19 cellular contexts compared by ENCODE assay signal in the genomic region with DNA sequence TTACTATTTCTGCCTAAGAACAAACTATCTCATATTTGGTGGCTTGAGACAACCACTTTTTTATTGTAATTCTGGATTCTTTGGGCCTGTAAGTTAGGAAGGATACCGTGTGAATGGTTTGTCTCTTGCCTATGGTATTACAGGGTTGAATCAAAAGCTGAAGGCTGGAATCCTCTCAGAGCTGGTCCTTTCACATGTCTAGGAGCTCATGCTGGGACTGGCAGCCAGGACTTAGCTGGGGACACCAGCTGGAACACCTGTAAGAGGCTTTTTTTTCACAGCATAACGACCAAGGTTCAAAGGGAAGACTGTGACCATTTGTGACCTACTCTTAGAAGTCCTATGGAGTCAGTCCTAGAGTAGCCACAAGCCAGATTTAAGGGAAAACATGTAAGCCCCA.
DNase-seq lines count a peak whose midpoint lies in the region; ATAC-seq and TF ChIP-seq lines count a peak whose summit lies in the region.
"Had no signal": no experiment of that assay in that cellular context is flagged by ENCODE, and none has a peak within 500 bp of the region (broad histone marks: within the 10 kb centered on the region; RNA-seq: fewer than 3 reads in every experiment).

No MANE protein-coding gene starts in this region.

- no peaks in the 10 kb centered on the region for H3K27me3 ChIP-seq in NT2/D1 (ENCODE audit: insufficient read depth, insufficient read length)
- no peaks in the 10 kb centered on the region for H3K27me3 ChIP-seq in mesendoderm (ENCODE audit: insufficient read depth, low read length, poor library complexity)

- H2BK15ac ChIP-seq in mesendoderm (replicated peaks; ENCODE audit: low read depth), result no peak overlapping the region

- H3K4me1 ChIP-seq in NT2/D1 (ENCODE audit: insufficient read depth, insufficient read length) (no peaks in the 10 kb centered on the region), mesendoderm (ENCODE audit: control insufficient read depth, low read depth, low read length) (no peaks in the 10 kb centered on the region)
- H3K4me1 ChIP-seq: A549, Caco-2 had no signal

- H3K4me2 ChIP-seq in mesendoderm (ENCODE audit: low read length), result no peak overlapping the region
- H3K4me2 ChIP-seq: A549 had no signal

- H3K36me3 ChIP-seq in NT2/D1 (ENCODE audit: insufficient read depth, insufficient read length, low read length), result no peaks in the 10 kb centered on the region
- H3K36me3 ChIP-seq in mesendoderm (ENCODE audit: control insufficient read depth, insufficient read depth, low read length), result no peaks in the 10 kb centered on the region

- DNase-seq in DMS53 (lab: John Stamatoyannopoulos, UW) (peak; percentile 36), DMS53 treated with DMSO at 0.1 percent for 48 hours (lab: John Stamatoyannopoulos, UW; ENCODE audit: unreplicated experiment) (no peak), NT2/D1 (ENCODE audit: low read depth, low spot score) (peak; percentile 6), WTC11 (ENCODE audit: low spot score) (no peak), mesendoderm (peak; percentile 16), iPS-NIHi7 (ENCODE audit: extremely low spot score) (no peak), activated T-cell treated with anti-CD3 and anti-CD28 coated beads for 4 hours (no peak)
- no peak for DNase-seq in activated naive CD4-positive, alpha-beta T cell (lab: John Stamatoyannopoulos, UW)
- DNase-seq: AML-193; Caco-2; CD4-positive, alpha-beta T cell; DMS79 treated with DMSO at 0.1 percent for 48 hours; GF-D8; GOT3; H9; IMR-90 had no signal

- peak overlapping the region; percentile 76 for H4K8ac ChIP-seq in mesendoderm (ENCODE audit: low read depth, low read length)

- no peak overlapping the region for H3K9ac ChIP-seq in NT2/D1 (ENCODE audit: insufficient read length, low read depth)
- H3K9ac ChIP-seq in mesendoderm (ENCODE audit: low read length), result no peak overlapping the region

- CTCF ChIA-PET in WTC11 (lab: Charles Lee), result no interaction called here

- peaks cover 4% of the 10 kb centered on the region for H3K4me1 Mint-ChIP-seq in WTC11

- no peak overlapping the region for H2AK5ac ChIP-seq in mesendoderm (ENCODE audit: low read length)

- H3K79me1 ChIP-seq in mesendoderm (ENCODE audit: low read length), result no peaks in the 10 kb centered on the region

- no peaks in the 10 kb centered on the region for H3K79me2 ChIP-seq in mesendoderm (ENCODE audit: control insufficient read depth, insufficient read depth, low read length)

- no peak overlapping the region for H3K27ac Mint-ChIP-seq in WTC11
- H3K27ac Mint-ChIP-seq: CD4-positive, alpha-beta T cell had no signal

- no peak overlapping the region for H3K18ac ChIP-seq in mesendoderm (ENCODE audit: low read length)

- no peak overlapping the region for H2BK5ac ChIP-seq in mesendoderm (ENCODE audit: low read length)

- no peaks in the 10 kb centered on the region for H3K36me3 Mint-ChIP-seq in WTC11

- H3K4me3 ChIP-seq in NT2/D1 (ENCODE audit: insufficient read length, low read depth) (no peak overlapping the region), mesendoderm (ENCODE audit: low read length) (no peak overlapping the region)
- H3K4me3 ChIP-seq: A549 had no signal

- H3K56ac ChIP-seq in mesendoderm (ENCODE audit: low read length), result no peak overlapping the region

- H4K5ac ChIP-seq in mesendoderm (ENCODE audit: low read length), result no peak overlapping the region

- no peak overlapping the region for H3K4ac ChIP-seq in mesendoderm (ENCODE audit: low read depth, low read length)

- H3K4me3 Mint-ChIP-seq in WTC11, result no peak overlapping the region
- H3K4me3 Mint-ChIP-seq: CD4-positive, alpha-beta T cell; H9 had no signal

- no peak for TF ChIP-seq CTCF in WTC11 (IDR thresholded peaks at IDR 0.05)

- H3K23ac ChIP-seq in mesendoderm (ENCODE audit: low read length), result no peak overlapping the region

- no peak overlapping the region for H2BK120ac ChIP-seq in mesendoderm (ENCODE audit: low read depth, low read length)

- no peak overlapping the region for H3K27ac ChIP-seq in mesendoderm (ENCODE audit: low read depth, low read length)
- H3K27ac ChIP-seq: 22Rv1, A549, C4-2B had no signal

- ATAC-seq in WTC11, result peak; percentile 61
- ATAC-seq: A549 had no signal

- no CpG with 5 or more reads among the region's 2 CpGs for WGBS in mesendoderm (ENCODE audit: extremely low coverage, insufficient coverage, low lambda C conversion rate)

- 0 out of 2 replicates have a peak, but pooled peaks cover 4% of the 10 kb centered on the region for H3K9me3 Mint-ChIP-seq in WTC11
- H3K9me3 Mint-ChIP-seq: H9 had no signal

- POLR2A ChIA-PET in WTC11 (lab: Charles Lee), result no interaction called here

- no peaks in the 10 kb centered on the region for H3K27me3 Mint-ChIP-seq in WTC11 (ENCODE audit: low read depth)
- H3K27me3 Mint-ChIP-seq: CD4-positive, alpha-beta T cell had no signal

- H3K9me3 ChIP-seq in NT2/D1 (ENCODE audit: insufficient read depth, low read length), result no peaks in the 10 kb centered on the region
- H3K9me3 ChIP-seq: A549, Caco-2 had no signal

TF ChIP-seq in WTC11, 78 proteins besides CTCF, POLR2A, EP300 and RAD21:
- TF ChIP-seq, protein P1, sequence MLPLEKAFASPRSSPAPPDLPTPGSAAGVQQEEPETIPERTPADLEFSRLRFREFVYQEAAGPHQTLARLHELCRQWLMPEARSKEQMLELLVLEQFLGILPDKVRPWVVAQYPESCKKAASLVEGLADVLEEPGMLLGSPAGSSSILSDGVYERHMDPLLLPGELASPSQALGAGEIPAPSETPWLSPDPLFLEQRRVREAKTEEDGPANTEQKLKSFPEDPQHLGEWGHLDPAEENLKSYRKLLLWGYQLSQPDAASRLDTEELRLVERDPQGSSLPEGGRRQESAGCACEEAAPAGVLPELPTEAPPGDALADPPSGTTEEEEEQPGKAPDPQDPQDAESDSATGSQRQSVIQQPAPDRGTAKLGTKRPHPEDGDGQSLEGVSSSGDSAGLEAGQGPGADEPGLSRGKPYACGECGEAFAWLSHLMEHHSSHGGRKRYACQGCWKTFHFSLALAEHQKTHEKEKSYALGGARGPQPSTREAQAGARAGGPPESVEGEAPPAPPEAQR (CRISPR knock-in tag; IDR thresholded peaks at IDR 0.05), result no peak
- no peak for TF ChIP-seq ZNF263 (CRISPR knock-in tag; IDR thresholded peaks at IDR 0.05; ENCODE audit: low read depth)
- TF ChIP-seq, protein P2, sequence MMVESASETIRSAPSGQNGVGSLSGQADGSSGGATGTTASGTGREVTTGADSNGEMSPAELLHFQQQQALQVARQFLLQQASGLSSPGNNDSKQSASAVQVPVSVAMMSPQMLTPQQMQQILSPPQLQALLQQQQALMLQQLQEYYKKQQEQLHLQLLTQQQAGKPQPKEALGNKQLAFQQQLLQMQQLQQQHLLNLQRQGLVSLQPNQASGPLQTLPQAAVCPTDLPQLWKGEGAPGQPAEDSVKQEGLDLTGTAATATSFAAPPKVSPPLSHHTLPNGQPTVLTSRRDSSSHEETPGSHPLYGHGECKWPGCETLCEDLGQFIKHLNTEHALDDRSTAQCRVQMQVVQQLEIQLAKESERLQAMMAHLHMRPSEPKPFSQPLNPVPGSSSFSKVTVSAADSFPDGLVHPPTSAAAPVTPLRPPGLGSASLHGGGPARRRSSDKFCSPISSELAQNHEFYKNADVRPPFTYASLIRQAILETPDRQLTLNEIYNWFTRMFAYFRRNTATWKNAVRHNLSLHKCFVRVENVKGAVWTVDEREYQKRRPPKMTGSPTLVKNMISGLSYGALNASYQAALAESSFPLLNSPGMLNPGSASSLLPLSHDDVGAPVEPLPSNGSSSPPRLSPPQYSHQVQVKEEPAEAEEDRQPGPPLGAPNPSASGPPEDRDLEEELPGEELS (CRISPR knock-in tag; IDR thresholded peaks at IDR 0.05), result no peak
- no peak for TF ChIP-seq GRHL2 (CRISPR knock-in tag; IDR thresholded peaks at IDR 0.05; ENCODE audit: insufficient replicate concordance, severe bottlenecking)
- TF ChIP-seq CREB1 (CRISPR knock-in tag; IDR thresholded peaks at IDR 0.05), result no peak
- no peak for TF ChIP-seq ZNF317 (CRISPR knock-in tag; IDR thresholded peaks at IDR 0.05; ENCODE audit: borderline replicate concordance, low read depth)
TF ChIP-seq in WTC11: peak in this region for 0.

Comparison
In these comparisons a context has a peak if more than half of its experiments do, and no peak if none do; other contexts are left out.
1. DNase-seq: peak in DMS53 (single experiment), NT2/D1 (single experiment) and mesendoderm (single experiment); none in DMS53 treated with DMSO at 0.1 percent for 48 hours (single experiment), WTC11 (single experiment), iPS-NIHi7 (single experiment), activated naive CD4-positive, alpha-beta T cell (0 of 4) and activated T-cell treated with anti-CD3 and anti-CD28 coated beads for 4 hours (single experiment).